8 cellular contexts compared by ENCODE assay signal in genomic region chr12:124727244-124727673, GRCh38.
DNase-seq lines count a peak whose midpoint lies in the region; ATAC-seq and TF ChIP-seq lines count a peak whose summit lies in the region.

No MANE protein-coding gene starts in this region.

- H3K36me3 ChIP-seq in neural progenitor cell: no peaks in the 10 kb centered on the region

- H3K27me3 ChIP-seq in neural progenitor cell: no peaks in the 10 kb centered on the region

- TF ChIP-seq CTCF in neural crest cell (conservative IDR thresholded peaks at IDR 0.05): no peak
- TF ChIP-seq CTCF in neural progenitor cell (IDR thresholded peaks at IDR 0.05): no peak

- H3K9me3 Mint-ChIP-seq in neural crest cell (no peaks in the 10 kb centered on the region), neural progenitor cell (peaks cover 7% of the 10 kb centered on the region)

- ATAC-seq in HG03175 (IDR thresholded peaks at IDR 0.05; ENCODE audit: unreplicated experiment): no peak

- no peaks in the 10 kb centered on the region for H3K9me3 ChIP-seq in neural progenitor cell (ENCODE audit: low read depth)

- no peaks in the 10 kb centered on the region for H3K4me1 ChIP-seq in neural progenitor cell

- no peak overlapping the region for H3K4me3 ChIP-seq in neural progenitor cell

- H3F3A ChIP-seq in neural progenitor cell (ENCODE audit: low read depth): no peaks in the 10 kb centered on the region

- DNase-seq in GM03348 (ENCODE audit: low spot score): peak; percentile 74
- DNase-seq in NOMO-1 treated with DMSO at 0.1 percent for 48 hours (lab: John Stamatoyannopoulos, UW; ENCODE audit: unreplicated experiment): peak; percentile 98
- peak; percentile 66 for DNase-seq in epidermal melanocyte (ENCODE audit: insufficient read length, low spot score)
- peak; percentile 45 for DNase-seq in neural crest cell (ENCODE audit: low read depth, low spot score)
- no peak for DNase-seq in cerebellar nuclear complex (lab: John Stamatoyannopoulos, UW)
- DNase-seq in NCI-H748 treated with DMSO at 0.1 percent for 48 hours (lab: John Stamatoyannopoulos, UW): no peak
- DNase-seq in neural progenitor cell (ENCODE audit: low spot score): no peak

- H4K20me1 ChIP-seq in neural progenitor cell (ENCODE audit: low read depth): no peaks in the 10 kb centered on the region

- no peaks in the 10 kb centered on the region for H3K79me2 ChIP-seq in neural progenitor cell (ENCODE audit: low read depth)

- H3K36me3 Mint-ChIP-seq in neural crest cell (ENCODE audit: low read depth): no peaks in the 10 kb centered on the region
- H3K36me3 Mint-ChIP-seq in neural progenitor cell: no peaks in the 10 kb centered on the region

- H3K4me2 ChIP-seq in neural progenitor cell: no peak overlapping the region

- H2AFZ ChIP-seq in neural progenitor cell (replicated peaks): no peak overlapping the region

- H3K27me3 Mint-ChIP-seq in neural crest cell (ENCODE audit: low read depth) (peaks cover 12% of the 10 kb centered on the region), neural progenitor cell (ENCODE audit: insufficient read depth, low read depth) (peaks cover 20% of the 10 kb centered on the region)

- H3K4me3 Mint-ChIP-seq in neural crest cell (peak overlapping the region; percentile 31), neural progenitor cell (no peak overlapping the region)

- no peak overlapping the region for H3K9ac ChIP-seq in neural progenitor cell

- no peak overlapping the region for H3K27ac ChIP-seq in neural progenitor cell

- H3K4me1 Mint-ChIP-seq in neural crest cell: peaks cover 38% of the 10 kb centered on the region
- peaks cover 27% of the 10 kb centered on the region for H3K4me1 Mint-ChIP-seq in neural progenitor cell

- peak overlapping the region; percentile 31 for H3K27ac Mint-ChIP-seq in neural crest cell (ENCODE audit: unreplicated experiment)
- no peak overlapping the region for H3K27ac Mint-ChIP-seq in neural progenitor cell

Comparison
In these comparisons a context has a peak if more than half of its experiments do, and no peak if none do; other contexts are left out.
1. DNase-seq: peak in GM03348 (single experiment), NOMO-1 treated with DMSO at 0.1 percent for 48 hours (single experiment), epidermal melanocyte (single experiment) and neural crest cell (single experiment); none in cerebellar nuclear complex (0 of 2), NCI-H748 treated with DMSO at 0.1 percent for 48 hours (single experiment) and neural progenitor cell (single experiment).